Comparison of ENCODE assay signal across 32 cellular contexts in the genomic region with DNA sequence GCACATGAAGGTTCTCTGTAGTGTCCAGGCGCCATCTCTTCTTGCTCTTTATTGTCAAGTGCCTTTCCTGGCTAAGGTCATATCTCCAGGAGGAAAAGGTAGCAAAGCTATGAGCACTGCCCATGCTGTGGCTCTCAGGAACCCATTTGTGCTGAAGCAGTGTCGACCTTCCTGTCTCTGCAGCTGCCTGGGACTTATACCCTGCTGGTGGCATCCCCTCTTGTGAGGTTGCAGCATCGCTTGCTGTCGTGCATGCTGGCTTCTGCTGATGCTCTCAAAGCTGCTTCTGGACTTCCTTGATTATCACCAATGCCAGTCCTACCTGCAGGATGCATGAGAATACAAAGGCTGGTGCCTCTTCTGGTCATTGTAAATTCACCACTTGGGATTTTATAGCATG.
"Had no signal": no experiment of that assay in that cellular context is flagged by ENCODE, and none has a peak within 500 bp of the region (broad histone marks: within the 10 kb centered on the region; RNA-seq: fewer than 3 reads in every experiment).

No MANE protein-coding gene starts in this region.

- H3K27me3 ChIP-seq: brain microvascular endothelial cell had no signal

- H3K27ac ChIP-seq: brain microvascular endothelial cell, epithelial cell of prostate, WERI-Rb-1 had no signal

- H3K36me3 ChIP-seq: brain microvascular endothelial cell, WERI-Rb-1 had no signal

- DNase-seq: activated B cell treated with CpG ODN at 0.5 μM for 24 hours; activated CD4-positive, alpha-beta T cell treated with anti-CD3 and anti-CD28 coated beads for 48 hours; activated CD4-positive, alpha-beta T cell treated with anti-CD3 and anti-CD28 coated beads, Interleukin-2, amount 50 U/mL, for 1 hour; activated CD4-positive, alpha-beta T cell treated with anti-CD3 and anti-CD28 coated beads, Interleukin-2, amount 50 U/mL, for 48 hours; activated CD8-positive, alpha-beta memory T cell treated with anti-CD3 and anti-CD28 coated beads for 24 hours; activated CD8-positive, alpha-beta T cell treated with anti-CD3 and anti-CD28 coated beads for 36 hours; activated effector memory CD4-positive, alpha-beta T cell treated with Interleukin-2 at 50 U/mL for 16 hours; activated gamma-delta T cell treated with Interleukin-2 at 50 U/mL for 16 hours; activated naive CD4-positive, alpha-beta T cell treated with anti-CD3 and anti-CD28 coated beads, Interleukin-2, amount 50 U/mL, for 16 hours; activated naive CD4-positive, alpha-beta T cell treated with Interleukin-2 at 50 U/mL for 16 hours; activated T-cell treated with anti-CD3 and anti-CD28 coated beads, Interleukin-2, amount 50 U/mL, for 4 hours; amniotic stem cell; anterior cingulate cortex; brain microvascular endothelial cell; cortex of kidney; dermis blood vessel endothelial cell; effector CD4-positive, alpha-beta T cell; effector memory CD8-positive, alpha-beta T cell; foreskin fibroblast; T-helper 1 cell; T-helper 17 cell; T1000; WERI-Rb-1 had no signal

- ATAC-seq: activated CD4-positive, CD25-positive, alpha-beta regulatory T cell treated with anti-CD3 and anti-CD28 coated beads, Interleukin-2, amount 50 U/mL, for 24 hours; activated CD8-positive, alpha-beta T cell treated with anti-CD3 and anti-CD28 coated beads for 36 hours; activated T-cell treated with anti-CD3 and anti-CD28 coated beads, Interleukin-2, amount 50 U/mL, for 4 hours; activated T-helper 17 cell treated with anti-CD3 and anti-CD28 coated beads, Interleukin-2, amount 50 U/mL, for 72 hours; effector memory CD8-positive, alpha-beta T cell; T-helper 17 cell had no signal

- FAIRE-seq: astrocyte, bronchial epithelial cell, colon, endometrium, endothelial cell of umbilical vein, frontal cortex had no signal
